Comparison of ENCODE assay signal across 16 cellular contexts in genomic region chr21:31248598-31248997, GRCh38.
A peak's percentile ranks its signal among the peaks of the same experiment; 100 is the strongest.
DNase-seq lines count a peak whose midpoint lies in the region; ATAC-seq and TF ChIP-seq lines count a peak whose summit lies in the region.
"Had no signal": no experiment of that assay in that cellular context is flagged by ENCODE, and none has a peak within 500 bp of the region (broad histone marks: within the 10 kb centered on the region; RNA-seq: fewer than 3 reads in every experiment).

No MANE protein-coding gene starts in this region.

- H3K27ac ChIP-seq in adrenal gland, result no peak overlapping the region

- H3K4me3 ChIP-seq in epithelial cell of esophagus (ENCODE audit: low read length) (no peak overlapping the region), adrenal gland (no peak overlapping the region)

- no peaks in the 10 kb centered on the region for H3K36me3 ChIP-seq in adrenal gland (replicated peaks in 1 of 2)

- intact Hi-C loops in adrenal gland (cut with DNase I), result no loop called here

- no peak for TF ChIP-seq POLR2A in adrenal gland (IDR thresholded peaks at IDR 0.05)

- no peak for TF ChIP-seq CTCF in epithelial cell of esophagus (IDR thresholded peaks at IDR 0.05; ENCODE audit: insufficient read depth, low read depth, low read length, missing control alignments)
- no peak for TF ChIP-seq CTCF in adrenal gland (IDR thresholded peaks at IDR 0.05)

- H3K27me3 ChIP-seq in adrenal gland, result no peaks in the 10 kb centered on the region

- H3K4me1 ChIP-seq in adrenal gland (replicated peaks in 1 of 2), result no peaks in the 10 kb centered on the region

- peaks cover 0 to 3% (median 0%) of the 10 kb centered on the region in 3 donors for H3K9me3 ChIP-seq in adrenal gland (replicated peaks in 1 of 3)

- no peak for ATAC-seq in HG02884 (IDR thresholded peaks at IDR 0.05; ENCODE audit: unreplicated experiment)
- ATAC-seq: sciatic nerve had no signal

- WGBS in adrenal gland, 4 donors, result 78 to 100% (median 81%) methylated on average over 2 of the region's 2 CpGs

- peak; percentile 68 for DNase-seq in EL
- peak; percentile 81 for DNase-seq in RPMI7951 (ENCODE audit: low read depth)
- peak; percentile 75 for DNase-seq in epithelial cell of esophagus (ENCODE audit: low read depth)
- DNase-seq in myocyte (ENCODE audit: low read depth), result peak; percentile 45
- DNase-seq in globus pallidus (ENCODE audit: low spot score), result no peak
- DNase-seq in activated naive CD4-positive, alpha-beta T cell treated with Interleukin-2 at 50 U/mL for 16 hours, result no peak
- DNase-seq in adrenal gland, result no peak
- DNase-seq: activated CD4-positive, alpha-beta T cell treated with anti-CD3 and anti-CD28 coated beads, Interleukin-2, amount 50 U/mL, for 4 hours; activated T-cell treated with anti-CD3 and anti-CD28 coated beads, Interleukin-2, amount 50 U/mL, for 48 hours; GDM1; kidney glomerular epithelial cell; NCI-H1694; nucleus accumbens; stimulated activated CD4-positive, alpha-beta T cell treated with anti-CD3 and anti-CD28 coated beads, Interleukin-2, amount 100 ng/mL, for 48 hours had no signal

Comparison
In these comparisons a context has a peak if more than half of its experiments do, and no peak if none do; other contexts are left out.
1. DNase-seq: peak in EL (single experiment), RPMI7951 (single experiment), epithelial cell of esophagus (single experiment) and myocyte (single experiment); none in globus pallidus (single experiment), activated naive CD4-positive, alpha-beta T cell treated with Interleukin-2 at 50 U/mL for 16 hours (single experiment) and adrenal gland (0 of 7).